In the genomic region with DNA sequence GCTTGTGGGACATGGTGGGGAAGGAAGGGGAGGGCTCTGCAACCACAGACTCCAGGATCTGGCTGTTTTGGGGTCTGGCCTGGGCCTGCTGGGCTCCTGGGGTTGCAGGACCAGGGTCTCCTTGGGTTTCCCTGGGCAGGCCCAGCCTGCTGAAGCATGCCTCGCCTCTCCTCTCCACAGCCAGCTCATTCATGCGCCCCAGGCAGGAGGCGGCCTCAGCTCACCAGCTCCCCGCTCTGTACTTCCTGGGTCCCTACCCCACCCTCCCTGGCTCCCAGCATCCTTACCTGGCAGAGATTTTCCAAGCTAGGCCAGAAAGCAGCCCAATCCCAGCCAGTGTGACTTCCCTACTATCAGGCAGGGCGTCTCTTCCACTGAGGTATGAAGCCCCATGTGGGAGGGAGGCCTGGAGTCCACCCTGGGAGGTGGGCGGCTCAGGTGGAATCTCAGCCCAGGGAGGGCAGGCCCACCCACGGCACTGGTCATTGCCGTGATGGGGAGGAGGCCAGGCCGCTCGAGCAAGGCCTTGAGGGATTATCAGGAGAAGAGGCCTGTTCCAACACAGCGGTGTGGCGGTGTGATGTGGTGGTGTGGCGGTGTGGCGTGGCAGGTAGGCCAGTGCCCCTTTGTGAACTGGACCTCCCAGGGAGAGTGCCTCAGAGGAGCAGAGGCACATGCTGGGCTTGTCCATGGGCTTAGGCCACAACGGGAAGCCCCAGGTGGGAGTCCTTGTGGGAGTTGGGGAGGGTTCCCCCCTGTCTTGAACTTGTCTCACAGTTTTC, we compare ENCODE assay signal across 24 cellular contexts.
A peak's percentile ranks its signal among the peaks of the same experiment; 100 is the strongest.
DNase-seq lines count a peak whose midpoint lies in the region; ATAC-seq, FAIRE-seq and TF ChIP-seq lines count a peak whose summit lies in the region.
"Had no signal": no experiment of that assay in that cellular context is flagged by ENCODE, and none has a peak within 500 bp of the region (broad histone marks: within the 10 kb centered on the region; RNA-seq: fewer than 3 reads in every experiment).

No MANE protein-coding gene starts in this region.

- intact Hi-C loops in body of pancreas (cut with DNase I), result no loop called here
- intact Hi-C loops in spleen (cut with DNase I; ENCODE audit: low total_unique reads), result no loop called here

- no peak overlapping the region for H3K4me3 ChIP-seq in body of pancreas
- H3K4me3 ChIP-seq in keratinocyte (ENCODE audit: control insufficient read depth in 2 of 3, extremely low read depth in 1 of 3, insufficient read depth in 2 of 3, low read depth in 1 of 3, low read length in 3 of 3), result peak overlapping the region; percentile 9 to 38 (median 14)
- peak overlapping the region in 5 of 8 donors; percentile 12 to 59 (median 32) for H3K4me3 ChIP-seq in spleen
- H3K4me3 ChIP-seq: Peyer's patch, SK-N-MC had no signal

- H3K9me3 ChIP-seq in body of pancreas, result no peaks in the 10 kb centered on the region
- no peaks in the 10 kb centered on the region for H3K9me3 ChIP-seq in keratinocyte (ENCODE audit: control insufficient read depth, low read depth, low read length)
- no peaks in the 10 kb centered on the region for H3K9me3 ChIP-seq in spleen
- H3K9me3 ChIP-seq: Peyer's patch had no signal

- H2AFZ ChIP-seq in keratinocyte (ENCODE audit: control insufficient read depth, low read length), result peak overlapping the region; percentile 33

- peaks cover 65% of the 10 kb centered on the region for H3K4me1 ChIP-seq in body of pancreas
- H3K4me1 ChIP-seq in keratinocyte (ENCODE audit: control insufficient read depth, extremely low read depth, insufficient read depth, low read length), result peaks cover 19% of the 10 kb centered on the region
- peaks cover 2 to 87% (median 57%) of the 10 kb centered on the region in 6 donors for H3K4me1 ChIP-seq in spleen

- peak overlapping the region; percentile 60 for H3K9ac ChIP-seq in keratinocyte (ENCODE audit: control insufficient read depth, extremely low read depth, insufficient read depth, low read length)

- H3K27me3 ChIP-seq in body of pancreas, result no peaks in the 10 kb centered on the region
- no peaks in the 10 kb centered on the region for H3K27me3 ChIP-seq in keratinocyte (ENCODE audit: control insufficient read depth, extremely low read depth, insufficient read depth, low read length)
- no peaks in the 10 kb centered on the region for H3K27me3 ChIP-seq in spleen (replicated peaks in 1 of 7)
- H3K27me3 ChIP-seq: Peyer's patch had no signal

- peaks cover 77% of the 10 kb centered on the region for H3K79me2 ChIP-seq in keratinocyte (ENCODE audit: control insufficient read depth, insufficient read depth, low read length)

- DNase-seq in HPDE6-E6E7 (ENCODE audit: extremely low spot score) (peak; percentile 73), body of pancreas (peak in 1 of 4 donors; percentile 38), keratinocyte (ENCODE audit: low read depth, low spot score) (no peak), spleen (no peak), H54 (ENCODE audit: insufficient read length, low spot score) (no peak)
- no peak for DNase-seq in activated CD4-positive, CD25-positive, alpha-beta regulatory T cell (lab: John Stamatoyannopoulos, UW)
- DNase-seq: activated CD4-positive, alpha-beta T cell treated with anti-CD3 and anti-CD28 coated beads, Interleukin-2, amount 50 U/mL, for 1 hour; activated naive CD8-positive, alpha-beta T cell treated with anti-CD3 and anti-CD28 coated beads, Interleukin-2, amount 10 ng/mL, durations not matched to agents 7 days and 5 days; EL; hippocampal formation; NCI-H1436; NCI-H2107; NCI-H524; NK-92 treated with Interleukin-12 subunit alpha and Interleukin-12 subunit beta, amount 100 ng/mL, for 24 hours; nucleus accumbens; Peyer's patch; stimulated activated naive CD8-positive, alpha-beta T cell treated with anti-CD3 and anti-CD28 coated beads, Interleukin-15, amount 100 ng/mL, for 72 hours; T-helper 2 cell had no signal

- dilution Hi-C loops in keratinocyte (cut with MboI; ENCODE audit: extremely low pct_ligation_motif_present, low sequenced_read_pairs), result no loop called here

- 75 to 88% methylated on average over 14 to 15 of the region's 15 CpGs for WGBS in body of pancreas, 2 donors
- 68 to 91% (median 75%) methylated on average over 10 to 15 of the region's 15 CpGs for WGBS in spleen, 5 donors

- H3K36me3 ChIP-seq in body of pancreas (replicated peaks in 1 of 2; ENCODE audit: insufficient read depth in 1 of 2, low read depth in 2 of 2), result no peaks in the 10 kb centered on the region
- peaks cover 9 to 31% of the 10 kb centered on the region in 2 experiments for H3K36me3 ChIP-seq in keratinocyte (ENCODE audit: control insufficient read depth in 2 of 2, extremely low read depth in 1 of 2, insufficient read depth in 2 of 2, low read length in 2 of 2)
- H3K36me3 ChIP-seq in spleen, result peaks cover 0 to 30% (median 10%) of the 10 kb centered on the region in 6 donors

- TF ChIP-seq POLR2A in body of pancreas (IDR thresholded peaks at IDR 0.05), result no peak
- no peak for TF ChIP-seq POLR2A in spleen (IDR thresholded peaks at IDR 0.05)
- TF ChIP-seq POLR2A in H54 (IDR thresholded peaks at IDR 0.05; ENCODE audit: low read depth, low read length), result no peak

- TF ChIP-seq CTCF in body of pancreas (IDR thresholded peaks at IDR 0.05) (no peak), keratinocyte (optimal IDR thresholded peaks at IDR 0.05 in 1 of 3, IDR thresholded peaks at IDR 0.05 in 1 of 3, conservative IDR thresholded peaks at IDR 0.05 in 1 of 3; ENCODE audit: extremely low read depth in 1 of 3, insufficient read depth in 2 of 3, low read length in 3 of 3) (no peak), spleen (IDR thresholded peaks at IDR 0.05 in 8 of 11, conservative IDR thresholded peaks at IDR 0.05 in 3 of 11) (no peak)

- FAIRE-seq in keratinocyte (lab: Jason Lieb, UNC), result peak; percentile 89
- no peak for FAIRE-seq in H54 (lab: Jason Lieb, UNC)
- FAIRE-seq: endometrium, urothelium cell line had no signal

- no peaks in the 10 kb centered on the region for H4K20me1 ChIP-seq in keratinocyte (ENCODE audit: control insufficient read depth, extremely low read depth, insufficient read depth, low read length)

- ATAC-seq in body of pancreas (no peak), HG02938 (IDR thresholded peaks at IDR 0.05; ENCODE audit: unreplicated experiment) (no peak), GM18511 (IDR thresholded peaks at IDR 0.05; ENCODE audit: unreplicated experiment) (no peak)
- ATAC-seq: stimulated activated naive CD8-positive, alpha-beta T cell treated with anti-CD3 and anti-CD28 coated beads, Interleukin-15, amount 100 ng/mL, for 72 hours had no signal

- H3K4me2 ChIP-seq in keratinocyte (ENCODE audit: control insufficient read depth, extremely low read depth, insufficient read depth, low read depth, low read length), result peak overlapping the region; percentile 71

- peak overlapping the region in 3 of 4 donors; percentile 10 to 83 (median 42) for H3K27ac ChIP-seq in body of pancreas
- H3K27ac ChIP-seq in keratinocyte (ENCODE audit: control insufficient read depth, insufficient read depth, low read length), result peak overlapping the region; percentile 56
- H3K27ac ChIP-seq in spleen, result peak overlapping the region in 7 of 8 donors; percentile 19 to 87 (median 78)
- H3K27ac ChIP-seq: HL-60, SK-N-MC had no signal

- peaks cover 6% of the 10 kb centered on the region for H3K9me1 ChIP-seq in keratinocyte (ENCODE audit: control insufficient read depth, extremely low read depth, insufficient read depth, low read length)

Comparison
In these comparisons a context has a peak if more than half of its experiments do, and no peak if none do; other contexts are left out.
1. H3K4me3 ChIP-seq: peak in keratinocyte (3 of 3) and spleen (5 of 8); none in body of pancreas (0 of 2).
2. Peak in every context shown above with its lines, with median percentiles within 50 percentile points of each other: H3K27ac ChIP-seq.